In the genomic region with DNA sequence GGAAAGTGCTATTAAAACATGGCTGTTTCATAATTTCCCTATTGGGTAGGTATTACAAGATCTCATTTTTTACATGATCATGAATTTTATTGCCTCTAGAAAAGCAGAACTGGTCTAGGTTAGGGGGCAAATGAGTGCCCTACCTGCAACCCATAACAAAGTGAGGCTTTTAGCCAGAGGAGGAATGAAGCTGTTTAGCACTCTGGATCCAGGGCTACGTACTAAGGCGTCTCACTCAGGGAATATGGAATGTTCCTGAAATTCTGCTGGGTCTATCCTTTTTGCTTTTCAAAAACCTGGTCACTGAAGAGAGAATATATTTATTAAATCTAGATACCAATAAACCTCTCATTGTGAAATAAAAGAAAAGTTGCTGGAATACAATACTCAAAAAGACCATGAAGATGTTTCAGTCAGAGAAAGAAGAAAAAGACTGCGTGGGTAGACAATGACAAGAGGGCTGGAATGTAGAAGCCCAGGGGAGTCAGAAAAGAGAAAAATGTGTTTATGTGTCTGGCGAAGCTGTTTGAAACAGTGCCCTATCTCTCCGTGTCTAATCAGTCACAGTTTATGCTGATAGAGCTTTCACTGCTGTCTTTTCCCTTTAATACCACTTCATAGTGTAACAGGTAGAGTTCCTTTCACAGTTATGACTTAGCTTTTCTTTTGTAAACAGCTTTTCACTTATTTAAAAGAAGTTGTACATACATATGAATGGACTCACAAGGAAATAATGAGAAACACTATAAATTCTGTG, we compare ENCODE assay signal across 13 cellular contexts. TPM values are rescaled to one million over a fixed set of nuclear protein-coding genes. Genes with fewer than 3 reads are reported as not detected.
DNase-seq lines count a peak whose midpoint lies in the region; ATAC-seq, FAIRE-seq and TF ChIP-seq lines count a peak whose summit lies in the region.
"Had no signal": no experiment of that assay in that cellular context is flagged by ENCODE, and none has a peak within 500 bp of the region (broad histone marks: within the 10 kb centered on the region; RNA-seq: fewer than 3 reads in every experiment).

No MANE protein-coding gene starts in this region.

- no peak for ATAC-seq in Right ventricle myocardium inferior
- ATAC-seq in K562: peak; percentile 51
- ATAC-seq in lung (ENCODE audit: insufficient read depth, low FRiP score): no peak
- no peak for ATAC-seq in upper lobe of right lung
- no peak for ATAC-seq in HG02763 (IDR thresholded peaks at IDR 0.05; ENCODE audit: unreplicated experiment)
- ATAC-seq in HG03432 (IDR thresholded peaks at IDR 0.05; ENCODE audit: unreplicated experiment): no peak
- ATAC-seq: stimulated activated effector memory CD8-positive, alpha-beta T cell treated with anti-CD3 and anti-CD28 coated beads, Interleukin-12 subunit alpha, Interleukin-12 subunit beta, amount 100 ng/mL, for 72 hours had no signal

- peak; percentile 33; the same call in 1 of the 2 replicates for TF ChIP-seq EP300 in K562 (IDR thresholded peaks at IDR 0.05; ENCODE audit: low read length)

- peak overlapping the region; percentile 26 for H2AFZ ChIP-seq in K562 (ENCODE audit: low read depth, low read length)

- in situ Hi-C loops in K562 (cut with MboI): no loop called here

- H3K36me3 ChIP-seq in cardiac muscle cell (no peaks in the 10 kb centered on the region), K562 (ENCODE audit: control insufficient read depth, insufficient read depth, low read length) (no peaks in the 10 kb centered on the region), lung (ENCODE audit: control insufficient read depth in 2 of 2, insufficient read depth in 2 of 2, low read length in 2 of 2) (no peaks in the 10 kb centered on the region), upper lobe of right lung (no peaks in the 10 kb centered on the region), spleen (no peaks in the 10 kb centered on the region)

- H3K27ac ChIP-seq in cardiac muscle cell (peak overlapping the region; percentile 97), K562 (ENCODE audit: extremely low read depth, low read depth, low read length) (peak overlapping the region; percentile 15; the same call in 2 of the 3 replicates), lung (ENCODE audit: low read depth in 1 of 2, low read length in 1 of 2) (peak overlapping the region; percentile 47 to 64), upper lobe of right lung (peak overlapping the region; percentile 71), spleen (no peak overlapping the region)

- peak in 1 of 2 donors; percentile 14 for DNase-seq in cardiac muscle cell (ENCODE audit: low read depth in 1 of 2, low spot score in 1 of 2)
- no peak for DNase-seq in Right ventricle myocardium inferior (ENCODE audit: missing footprints)
- peak in 2 of 4 experiments; percentile 22 to 27 for DNase-seq in K562 (ENCODE audit: extremely low read depth in 1 of 4, low spot score in 3 of 4)
- no peak for DNase-seq in lung (ENCODE audit: low spot score)
- DNase-seq in upper lobe of right lung: no peak
- DNase-seq in spleen: no peak
- DNase-seq: ACHN; activated CD8-positive, alpha-beta memory T cell treated with anti-CD3 and anti-CD28 coated beads, Interleukin-2, amount 50 U/mL, for 4 hours; amniotic stem cell; T-helper 9 cell had no signal

- H4K20me1 ChIP-seq in K562 (replicated peaks; ENCODE audit: control insufficient read depth, insufficient read depth, low read length): no peaks in the 10 kb centered on the region

- H3K4me1 ChIP-seq in cardiac muscle cell (ENCODE audit: low read depth): peaks cover 60% of the 10 kb centered on the region
- H3K4me1 ChIP-seq in K562 (replicated peaks in 1 of 2; ENCODE audit: control insufficient read depth in 2 of 2, insufficient read depth in 2 of 2, low read length in 2 of 2): peaks cover 16 to 37% of the 10 kb centered on the region in 2 experiments
- H3K4me1 ChIP-seq in lung (ENCODE audit: control insufficient read depth in 2 of 2, insufficient read depth in 2 of 2, low read length in 2 of 2): peaks cover 0 to 2% of the 10 kb centered on the region in 2 donors
- H3K4me1 ChIP-seq in upper lobe of right lung: peaks cover 11% of the 10 kb centered on the region
- H3K4me1 ChIP-seq in spleen: peaks cover 0 to 9% (median 2%) of the 10 kb centered on the region in 6 donors

- POLR2A ChIA-PET in K562 (lab: Yijun Ruan, JAX): interaction anchor here (0.8 to 3.0 kb wide), 9 partner anchors 11 to 1762 kb away, joined by 3 to 14 read pairs (median 7); a partner anchor contains a TSS

- intact Hi-C loops in Right ventricle myocardium inferior (cut with DNase I): loop anchor here (2.0 to 5.0 kb wide), 2 partner anchors 25 to 84 kb away; a partner anchor contains a TSS
- intact Hi-C loops in K562 (cut with micrococcal nuclease): loop anchor here (1.0 kb wide), 1 partner anchor 25 kb away; a partner anchor contains a TSS
- intact Hi-C loops in upper lobe of right lung (cut with DNase I): no loop called here
- intact Hi-C loops in spleen (cut with DNase I; ENCODE audit: low total_unique reads): no loop called here

- CTCF ChIA-PET in K562 (lab: Yijun Ruan, JAX; ENCODE audit: low intra/inter-chr PET ratio): interaction anchor here (0.6 kb wide), 1 partner anchor 33 kb away, joined by 3 read pairs; no protein-coding TSS in a partner anchor

- H3K27me3 ChIP-seq in cardiac muscle cell (no peaks in the 10 kb centered on the region), K562 (ENCODE audit: control insufficient read depth in 2 of 2, insufficient read depth in 2 of 2, low read length in 2 of 2) (no peaks in the 10 kb centered on the region), lung (ENCODE audit: control insufficient read depth, insufficient read depth) (no peaks in the 10 kb centered on the region), upper lobe of right lung (no peaks in the 10 kb centered on the region), spleen (replicated peaks in 1 of 7) (no peaks in the 10 kb centered on the region)

- WGBS in K562 (ENCODE audit: insufficient coverage, low coverage, missing lambda C conversion rate): 28% methylated on average over 5 of the region's 5 CpGs
- 61 to 77% methylated on average over 5 of the region's 5 CpGs for WGBS in lung, 2 donors
- 81 to 88% (median 81%) methylated on average over 5 of the region's 5 CpGs for WGBS in spleen, 5 donors

- peak overlapping the region; percentile 7; the same call in 1 of the 2 replicates for H3K4me2 ChIP-seq in K562 (ENCODE audit: insufficient read depth, low read length)

- peak overlapping the region; percentile 8 for H3K4me3 ChIP-seq in cardiac muscle cell
- no peak overlapping the region for H3K4me3 ChIP-seq in K562
- H3K4me3 ChIP-seq in lung: no peak overlapping the region
- H3K4me3 ChIP-seq in upper lobe of right lung: no peak overlapping the region
- no peak overlapping the region for H3K4me3 ChIP-seq in spleen

- no peak for TF ChIP-seq POLR2A in K562 (conservative IDR thresholded peaks at IDR 0.05)
- no peak for TF ChIP-seq POLR2A in spleen (IDR thresholded peaks at IDR 0.05)

- TF ChIP-seq CTCF in cardiac muscle cell (IDR thresholded peaks at IDR 0.05; ENCODE audit: low read depth, low read length) (no peak), K562 (IDR thresholded peaks at IDR 0.05 in 2 of 3, conservative IDR thresholded peaks at IDR 0.05 in 1 of 3; ENCODE audit: insufficient read depth in 2 of 3, low read depth in 1 of 3, low read length in 3 of 3) (no peak), lung (IDR thresholded peaks at IDR 0.05; ENCODE audit: control extremely low read depth, extremely low read depth) (no peak), upper lobe of right lung (IDR thresholded peaks at IDR 0.05) (no peak), spleen (IDR thresholded peaks at IDR 0.05 in 8 of 11, conservative IDR thresholded peaks at IDR 0.05 in 3 of 11) (no peak)

- H3K9ac ChIP-seq in K562 (ENCODE audit: insufficient read depth in 1 of 2, low read depth in 2 of 2, low read length in 2 of 2): 0 out of 4 replicates have a peak overlapping the region, but pooled peaks of 1 of the 2 experiments have one; percentile 5

- no peaks in the 10 kb centered on the region for H3K9me3 ChIP-seq in cardiac muscle cell (ENCODE audit: low read depth)
- H3K9me3 ChIP-seq in K562 (replicated peaks; ENCODE audit: control insufficient read depth, insufficient read depth, low read depth, low read length): no peaks in the 10 kb centered on the region
- no peaks in the 10 kb centered on the region for H3K9me3 ChIP-seq in lung (ENCODE audit: control insufficient read depth in 2 of 2, insufficient read depth in 1 of 2, low read length in 1 of 2)
- no peaks in the 10 kb centered on the region for H3K9me3 ChIP-seq in upper lobe of right lung
- no peaks in the 10 kb centered on the region for H3K9me3 ChIP-seq in spleen

- H3K79me2 ChIP-seq in K562 (ENCODE audit: control insufficient read depth, insufficient read depth, low read length): no peaks in the 10 kb centered on the region

- TF ChIP-seq RAD21 in K562 (CRISPR knock-in tag; conservative IDR thresholded peaks at IDR 0.05 in 1 of 2, IDR thresholded peaks at IDR 0.05 in 1 of 2): no peak

- no peaks in the 10 kb centered on the region for H3K9me1 ChIP-seq in K562 (ENCODE audit: control insufficient read depth, insufficient read depth, low read length)

- no TSS peak for BruUV-seq in K562 (replicated peaks; lab: Mats Ljungman, UMichigan)

- no peak for FAIRE-seq in K562 (lab: Jason Lieb, UNC)

RNA-seq across cellular contexts. Expression of a gene that starts 25.0 kb away (rescaled TPM):
- 22.2 and 47.5 TPM in 2 replicates for total RNA-seq in cardiac muscle cell
- 20.6 and 30.2 TPM in 2 replicates for polyA plus RNA-seq in cardiac muscle cell
- total RNA-seq in Right ventricle myocardium inferior: 20.7 TPM
- 9.4 and 28.8 TPM in 2 replicates for total RNA-seq in K562 (2011; cell fraction: chromatin; rRNA removed; ENCODE audit: low replicate concordance)
- 6.0 and 9.7 TPM in 2 replicates for total RNA-seq in K562 (2011; cell fraction: nucleolus; rRNA removed)
- total RNA-seq in K562 (2011; cell fraction: nucleoplasm; rRNA removed): 10.6 and 11.6 TPM in 2 replicates
- 4.5 and 5.8 TPM in 2 replicates for total RNA-seq in K562 (2014; rRNA removed)
- total RNA-seq in K562 (2014; rRNA removed; fragmentation: Illumina TruSeq; extraction: Trizol): 8.6 and 8.7 TPM in 2 replicates
- 7.8 and 8.3 TPM in 2 replicates for total RNA-seq in K562 (2015; rRNA removed; fragmentation: Illumina TruSeq; extraction: Trizol)
- total RNA-seq in K562 (2021): 6.0 and 6.4 TPM in 2 replicates
- polyA plus RNA-seq in K562 (2011; rRNA removed): 4.9 and 5.5 TPM in 2 replicates
- polyA plus RNA-seq in K562 (2011; cell fraction: cytosol; rRNA removed): 1.4 and 2.3 TPM in 2 replicates
- polyA plus RNA-seq in K562 (2011; cell fraction: nucleus; rRNA removed): 3.5 and 4.2 TPM in 2 replicates
- polyA plus RNA-seq in K562 (2012): 2.0 and 2.1 TPM in 2 replicates
- polyA plus RNA-seq in K562 (2014; fragmentation: Illumina TruSeq; extraction: Trizol): 3.3 and 3.9 TPM in 2 replicates
- polyA plus RNA-seq in K562 (2014; fragmentation: Nextera tagmentation; extraction: Ambion mirVana): under 1 TPM; 0.39 to 0.77 TPM
- 2.3 and 2.6 TPM in 2 replicates for polyA plus RNA-seq in K562 (2014; rRNA removed)
- polyA minus RNA-seq in K562 (2011; rRNA and poly(A)+ RNA removed): 22.0 and 27.4 TPM in 2 replicates
- polyA minus RNA-seq in K562 (2011; cell fraction: cytosol; rRNA and poly(A)+ RNA removed): 7.5 and 8.6 TPM in 2 replicates
- polyA minus RNA-seq in K562 (2011; cell fraction: nucleus; rRNA and poly(A)+ RNA removed): 10.0 and 19.5 TPM in 2 replicates
- 10 to 100 TPM; 18.3 to 48.9 TPM for total RNA-seq in lung
- 1 to 10 TPM; 1.9 to 2.4 TPM for polyA plus RNA-seq in lung
- total RNA-seq in upper lobe of right lung: 23.8 TPM
- 1 to 10 TPM; 1.7 to 3.6 (median 3.1) TPM for total RNA-seq in spleen
- under 1 TPM; 0.09 to 0.35 (median 0.22) TPM for polyA plus RNA-seq in spleen

RNA-seq across cellular contexts. Expression of a gene that starts 33.7 kb away (rescaled TPM):
- total RNA-seq in cardiac muscle cell (63.4 and 71.6 TPM in 2 replicates), Right ventricle myocardium inferior (17.1 TPM), K562 (2014; rRNA removed) (36.1 and 58.6 TPM in 2 replicates), K562 (2014; rRNA removed; fragmentation: Illumina TruSeq; extraction: Trizol) (30.1 and 31.6 TPM in 2 replicates), K562 (2015; rRNA removed; fragmentation: Illumina TruSeq; extraction: Trizol) (33.2 and 34.7 TPM in 2 replicates), K562 (2021) (33.0 and 34.8 TPM in 2 replicates), lung (10 to 100 TPM; 20.9 to 38.2 TPM), upper lobe of right lung (22.5 TPM), spleen (10 to 100 TPM; 16.2 to 28.4 (median 21.1) TPM)
- polyA plus RNA-seq in cardiac muscle cell (82.1 and 91.4 TPM in 2 replicates), K562 (2011; rRNA removed) (36.0 and 38.5 TPM in 2 replicates), K562 (2014; fragmentation: Illumina TruSeq; extraction: Trizol) (24.7 and 38.7 TPM in 2 replicates), K562 (2014; fragmentation: Nextera tagmentation; extraction: Ambion mirVana) (10 to 100 TPM; 17.0 to 22.5 TPM), K562 (2014; rRNA removed) (33.5 and 41.7 TPM in 2 replicates), lung (10 to 100 TPM; 18.8 to 35.7 TPM), spleen (10 to 100 TPM; 19.6 to 29.7 (median 24.8) TPM)
- total RNA-seq in K562 (2011; cell fraction: chromatin; rRNA removed; ENCODE audit: low replicate concordance): 24.3 and 26.2 TPM in 2 replicates
- 10.3 and 16.3 TPM in 2 replicates for total RNA-seq in K562 (2011; cell fraction: nucleolus; rRNA removed)
- 15.6 and 17.2 TPM in 2 replicates for total RNA-seq in K562 (2011; cell fraction: nucleoplasm; rRNA removed)
- polyA plus RNA-seq in K562 (2011; cell fraction: cytosol; rRNA removed): 22.8 and 39.6 TPM in 2 replicates
- 40.2 and 52.5 TPM in 2 replicates for polyA plus RNA-seq in K562 (2011; cell fraction: nucleus; rRNA removed)
- 32.5 and 34.3 TPM in 2 replicates for polyA plus RNA-seq in K562 (2012)
- 12.1 and 14.3 TPM in 2 replicates for polyA minus RNA-seq in K562 (2011; rRNA and poly(A)+ RNA removed)
- polyA minus RNA-seq in K562 (2011; cell fraction: cytosol; rRNA and poly(A)+ RNA removed): 19.7 and 21.9 TPM in 2 replicates
- 13.2 and 14.4 TPM in 2 replicates for polyA minus RNA-seq in K562 (2011; cell fraction: nucleus; rRNA and poly(A)+ RNA removed)

RNA-seq across cellular contexts. Expression of a gene that starts 50.6 kb away (rescaled TPM):
- total RNA-seq in cardiac muscle cell: 11.7 and 12.8 TPM in 2 replicates
- polyA plus RNA-seq in cardiac muscle cell: 11.7 and 18.9 TPM in 2 replicates
- 8.6 TPM for total RNA-seq in Right ventricle myocardium inferior
- total RNA-seq in K562 (2011; cell fraction: chromatin; rRNA removed; ENCODE audit: low replicate concordance): 15.5 and 25.6 TPM in 2 replicates
- 14.5 and 15.4 TPM in 2 replicates for total RNA-seq in K562 (2011; cell fraction: nucleolus; rRNA removed)
- total RNA-seq in K562 (2011; cell fraction: nucleoplasm; rRNA removed): 19.9 and 25.6 TPM in 2 replicates
- 10.0 and 11.1 TPM in 2 replicates for total RNA-seq in K562 (2014; rRNA removed)
- 19.4 and 20.4 TPM in 2 replicates for total RNA-seq in K562 (2014; rRNA removed; fragmentation: Illumina TruSeq; extraction: Trizol)
- 16.4 and 18.6 TPM in 2 replicates for total RNA-seq in K562 (2015; rRNA removed; fragmentation: Illumina TruSeq; extraction: Trizol)
- total RNA-seq in K562 (2021): 18.6 and 19.4 TPM in 2 replicates
- 6.5 and 8.7 TPM in 2 replicates for polyA plus RNA-seq in K562 (2011; rRNA removed)
- polyA plus RNA-seq in K562 (2011; cell fraction: cytosol; rRNA removed): 4.9 and 5.4 TPM in 2 replicates
- polyA plus RNA-seq in K562 (2011; cell fraction: nucleus; rRNA removed): 4.2 and 4.4 TPM in 2 replicates
- polyA plus RNA-seq in K562 (2012): 8.6 and 11.1 TPM in 2 replicates
- 11.8 and 14.7 TPM in 2 replicates for polyA plus RNA-seq in K562 (2014; fragmentation: Illumina TruSeq; extraction: Trizol)
- polyA plus RNA-seq in K562 (2014; fragmentation: Nextera tagmentation; extraction: Ambion mirVana): 10 to 100 TPM; 10.6 to 12.3 TPM
- polyA plus RNA-seq in K562 (2014; rRNA removed): 7.8 and 8.0 TPM in 2 replicates
- polyA minus RNA-seq in K562 (2011; rRNA and poly(A)+ RNA removed): 14.0 and 16.5 TPM in 2 replicates
- polyA minus RNA-seq in K562 (2011; cell fraction: cytosol; rRNA and poly(A)+ RNA removed): 4.9 and 9.2 TPM in 2 replicates
- 19.5 and 31.8 TPM in 2 replicates for polyA minus RNA-seq in K562 (2011; cell fraction: nucleus; rRNA and poly(A)+ RNA removed)
- total RNA-seq in lung: 10 to 100 TPM; 26.2 to 32.3 TPM
- 10 to 100 TPM in 1 of 2 donors, 1 to 10 TPM in 1; 9.9 to 11.3 TPM for polyA plus RNA-seq in lung
- 25.9 TPM for total RNA-seq in upper lobe of right lung
- 10 to 100 TPM; 27.4 to 45.1 (median 38.1) TPM for total RNA-seq in spleen
- polyA plus RNA-seq in spleen: 10 to 100 TPM; 10.5 to 14.4 (median 11.0) TPM

Comparison
In these comparisons a context has a peak if more than half of its experiments do, and no peak if none do; other contexts are left out.
1. H3K27ac ChIP-seq: peak in cardiac muscle cell (single experiment), K562 (single experiment), lung (2 of 2) and upper lobe of right lung (single experiment); none in spleen (0 of 8).
2. intact Hi-C loops: an anchor here in Right ventricle myocardium inferior (2.0 to 5.0 kb wide) and K562 (1.0 kb wide); none called in upper lobe of right lung and spleen.